In the genomic region with DNA sequence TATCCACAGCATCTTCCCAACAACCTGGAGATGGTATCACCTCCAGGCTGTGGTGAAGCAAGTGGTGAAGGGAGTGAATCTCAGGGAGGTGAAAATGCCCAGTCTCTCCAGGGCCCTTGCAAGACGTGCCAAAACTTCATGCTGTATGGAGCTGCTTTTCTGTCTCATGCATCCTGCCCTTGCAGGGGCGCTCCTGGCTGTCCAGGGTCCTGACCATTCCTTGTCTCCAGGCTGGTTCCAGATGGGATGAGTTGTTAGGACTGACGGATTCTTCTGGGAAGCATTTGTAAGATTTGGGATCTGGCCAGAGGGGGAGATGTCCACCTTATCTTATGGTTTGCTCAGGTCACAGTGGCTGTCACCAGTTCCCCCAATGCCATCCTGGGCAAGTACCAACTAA, we compare ENCODE assay signal across 1 cellular context.
A peak's percentile ranks its signal among the peaks of the same experiment; 100 is the strongest.
TF ChIP-seq lines count a peak whose summit lies in the region.

No MANE protein-coding gene starts in this region.

TF ChIP-seq in HepG2, 621 proteins besides CTCF, POLR2A, EP300 and RAD21:
- TF ChIP-seq, protein P1, sequence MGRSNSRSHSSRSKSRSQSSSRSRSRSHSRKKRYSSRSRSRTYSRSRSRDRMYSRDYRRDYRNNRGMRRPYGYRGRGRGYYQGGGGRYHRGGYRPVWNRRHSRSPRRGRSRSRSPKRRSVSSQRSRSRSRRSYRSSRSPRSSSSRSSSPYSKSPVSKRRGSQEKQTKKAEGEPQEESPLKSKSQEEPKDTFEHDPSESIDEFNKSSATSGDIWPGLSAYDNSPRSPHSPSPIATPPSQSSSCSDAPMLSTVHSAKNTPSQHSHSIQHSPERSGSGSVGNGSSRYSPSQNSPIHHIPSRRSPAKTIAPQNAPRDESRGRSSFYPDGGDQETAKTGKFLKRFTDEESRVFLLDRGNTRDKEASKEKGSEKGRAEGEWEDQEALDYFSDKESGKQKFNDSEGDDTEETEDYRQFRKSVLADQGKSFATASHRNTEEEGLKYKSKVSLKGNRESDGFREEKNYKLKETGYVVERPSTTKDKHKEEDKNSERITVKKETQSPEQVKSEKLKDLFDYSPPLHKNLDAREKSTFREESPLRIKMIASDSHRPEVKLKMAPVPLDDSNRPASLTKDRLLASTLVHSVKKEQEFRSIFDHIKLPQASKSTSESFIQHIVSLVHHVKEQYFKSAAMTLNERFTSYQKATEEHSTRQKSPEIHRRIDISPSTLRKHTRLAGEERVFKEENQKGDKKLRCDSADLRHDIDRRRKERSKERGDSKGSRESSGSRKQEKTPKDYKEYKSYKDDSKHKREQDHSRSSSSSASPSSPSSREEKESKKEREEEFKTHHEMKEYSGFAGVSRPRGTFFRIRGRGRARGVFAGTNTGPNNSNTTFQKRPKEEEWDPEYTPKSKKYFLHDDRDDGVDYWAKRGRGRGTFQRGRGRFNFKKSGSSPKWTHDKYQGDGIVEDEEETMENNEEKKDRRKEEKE (IDR thresholded peaks at IDR 0.05) = no peak
- TF ChIP-seq ZNF3 (CRISPR knock-in tag; IDR thresholded peaks at IDR 0.05) = no peak
- TF ChIP-seq HDAC1 (CRISPR knock-in tag; IDR thresholded peaks at IDR 0.05) = no peak
- peak; percentile 86 for TF ChIP-seq MIER2 (CRISPR knock-in tag; IDR thresholded peaks at IDR 0.05)
- TF ChIP-seq, protein P2, sequence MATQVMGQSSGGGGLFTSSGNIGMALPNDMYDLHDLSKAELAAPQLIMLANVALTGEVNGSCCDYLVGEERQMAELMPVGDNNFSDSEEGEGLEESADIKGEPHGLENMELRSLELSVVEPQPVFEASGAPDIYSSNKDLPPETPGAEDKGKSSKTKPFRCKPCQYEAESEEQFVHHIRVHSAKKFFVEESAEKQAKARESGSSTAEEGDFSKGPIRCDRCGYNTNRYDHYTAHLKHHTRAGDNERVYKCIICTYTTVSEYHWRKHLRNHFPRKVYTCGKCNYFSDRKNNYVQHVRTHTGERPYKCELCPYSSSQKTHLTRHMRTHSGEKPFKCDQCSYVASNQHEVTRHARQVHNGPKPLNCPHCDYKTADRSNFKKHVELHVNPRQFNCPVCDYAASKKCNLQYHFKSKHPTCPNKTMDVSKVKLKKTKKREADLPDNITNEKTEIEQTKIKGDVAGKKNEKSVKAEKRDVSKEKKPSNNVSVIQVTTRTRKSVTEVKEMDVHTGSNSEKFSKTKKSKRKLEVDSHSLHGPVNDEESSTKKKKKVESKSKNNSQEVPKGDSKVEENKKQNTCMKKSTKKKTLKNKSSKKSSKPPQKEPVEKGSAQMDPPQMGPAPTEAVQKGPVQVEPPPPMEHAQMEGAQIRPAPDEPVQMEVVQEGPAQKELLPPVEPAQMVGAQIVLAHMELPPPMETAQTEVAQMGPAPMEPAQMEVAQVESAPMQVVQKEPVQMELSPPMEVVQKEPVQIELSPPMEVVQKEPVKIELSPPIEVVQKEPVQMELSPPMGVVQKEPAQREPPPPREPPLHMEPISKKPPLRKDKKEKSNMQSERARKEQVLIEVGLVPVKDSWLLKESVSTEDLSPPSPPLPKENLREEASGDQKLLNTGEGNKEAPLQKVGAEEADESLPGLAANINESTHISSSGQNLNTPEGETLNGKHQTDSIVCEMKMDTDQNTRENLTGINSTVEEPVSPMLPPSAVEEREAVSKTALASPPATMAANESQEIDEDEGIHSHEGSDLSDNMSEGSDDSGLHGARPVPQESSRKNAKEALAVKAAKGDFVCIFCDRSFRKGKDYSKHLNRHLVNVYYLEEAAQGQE (IDR thresholded peaks at IDR 0.05; ENCODE audit: borderline replicate concordance in 1 of 2, low read depth in 1 of 2, low read length in 2 of 2) = peak; percentile 48 to 91
- TF ChIP-seq TOE1 (CRISPR knock-in tag; IDR thresholded peaks at IDR 0.05) = no peak
